Comparison of ENCODE assay signal across 8 cellular contexts in the genomic region with DNA sequence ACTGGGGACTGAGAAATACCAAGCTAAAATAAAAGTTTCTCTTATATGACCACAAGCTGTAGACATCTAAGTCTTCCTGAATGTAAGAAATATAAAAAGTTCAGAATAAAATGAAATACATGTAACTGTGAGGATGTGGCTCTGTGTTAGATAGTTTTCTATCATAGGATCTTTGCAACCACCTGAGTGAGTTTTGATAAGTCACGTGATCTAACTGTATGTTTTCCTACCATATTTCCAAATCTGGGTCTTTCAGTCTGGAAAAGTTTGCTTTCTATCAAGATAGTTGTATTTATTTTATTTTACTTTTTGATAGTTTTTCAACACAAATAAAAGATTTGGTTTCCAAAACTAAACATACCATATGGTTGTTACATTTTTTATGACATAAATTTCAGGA.
"Had no signal": no experiment of that assay in that cellular context is flagged by ENCODE, and none has a peak within 500 bp of the region (broad histone marks: within the 10 kb centered on the region; RNA-seq: fewer than 3 reads in every experiment).

No MANE protein-coding gene starts in this region.

- H3K4me1 Mint-ChIP-seq: IgD-negative memory B cell had no signal

- H3K36me3 Mint-ChIP-seq: IgD-negative memory B cell had no signal

- H3K27me3 Mint-ChIP-seq: IgD-negative memory B cell had no signal

- H3K4me3 ChIP-seq: K562 had no signal

- H3K27ac Mint-ChIP-seq: IgD-negative memory B cell had no signal

- H3K9ac ChIP-seq: KMS-11 had no signal

- H3K27ac ChIP-seq: HL-60, KMS-11 had no signal

- H3K4me3 Mint-ChIP-seq: IgD-negative memory B cell had no signal

- ATAC-seq: K562 had no signal

- FAIRE-seq: HTR-8/SVneo, K562 had no signal

- DNase-seq: IMR-90, KBM-7, KG1 had no signal

- H3K4me2 ChIP-seq: KMS-11 had no signal
